Comparison of ENCODE assay signal across 16 cellular contexts in genomic region chr10:89591111-89591795, GRCh38. TPM values are rescaled to one million over a fixed set of nuclear protein-coding genes. Genes with fewer than 3 reads are reported as not detected.
DNase-seq lines count a peak whose midpoint lies in the region; ATAC-seq, FAIRE-seq and TF ChIP-seq lines count a peak whose summit lies in the region.
"Had no signal": no experiment of that assay in that cellular context is flagged by ENCODE, and none has a peak within 500 bp of the region (broad histone marks: within the 10 kb centered on the region; RNA-seq: fewer than 3 reads in every experiment).

No MANE protein-coding gene starts in this region.

- intact Hi-C loops in Right ventricle myocardium inferior (cut with DNase I) = loop anchor here (5.0 kb wide), 1 partner anchor 36 kb away; no protein-coding TSS in a partner anchor
- intact Hi-C loops in cardiac septum (cut with DNase I) = no loop called here
- intact Hi-C loops in lower lobe of right lung (cut with DNase I) = no loop called here
- intact Hi-C loops in naive thymus-derived CD4-positive, alpha-beta T cell (cut with micrococcal nuclease) = no loop called here

- H3K4me3 Mint-ChIP-seq in naive thymus-derived CD4-positive, alpha-beta T cell = no peak overlapping the region
- H3K4me3 Mint-ChIP-seq: activated CD8-positive, alpha-beta memory T cell treated with anti-CD3 and anti-CD28 coated beads, Interleukin-2, amount 10 ng/mL, durations not matched to agents 7 days and 5 days had no signal

- DNase-seq in Right ventricle myocardium inferior (ENCODE audit: missing footprints) = no peak
- DNase-seq in cardiac septum (ENCODE audit: low spot score) = no peak
- peak; percentile 7 for DNase-seq in epithelial cell of proximal tubule (ENCODE audit: low read depth)
- no peak for DNase-seq in lower lobe of right lung
- no peak for DNase-seq in RCC 7860 (ENCODE audit: low spot score)
- DNase-seq in naive thymus-derived CD4-positive, alpha-beta T cell = no peak
- DNase-seq in iPS-NIHi7 (ENCODE audit: extremely low spot score) = no peak
- DNase-seq: activated CD8-positive, alpha-beta memory T cell treated with anti-CD3 and anti-CD28 coated beads, Interleukin-2, amount 10 ng/mL, durations not matched to agents 7 days and 5 days; effector CD8-positive, alpha-beta T cell; GOT3; hypothalamus; transverse colon had no signal

- TF ChIP-seq CTCF in epithelial cell of proximal tubule (conservative IDR thresholded peaks at IDR 0.05; ENCODE audit: low read depth, low read length) (no peak), lower lobe of right lung (IDR thresholded peaks at IDR 0.05) (no peak)

- CTCF ChIA-PET in naive thymus-derived CD4-positive, alpha-beta T cell (lab: Charles Lee) = no interaction called here

- H3K27ac ChIP-seq in lower lobe of right lung = no peak overlapping the region
- no peak overlapping the region for H3K27ac ChIP-seq in naive thymus-derived CD4-positive, alpha-beta T cell (ENCODE audit: low read depth, low read length)

- no peak for FAIRE-seq in RCC 7860 (lab: Jason Lieb, UNC)
- FAIRE-seq: K562 had no signal

- H3K4me3 ChIP-seq in epithelial cell of proximal tubule (ENCODE audit: low read depth, low read length) = no peak overlapping the region
- H3K4me3 ChIP-seq in lower lobe of right lung = no peak overlapping the region
- H3K4me3 ChIP-seq in naive thymus-derived CD4-positive, alpha-beta T cell (ENCODE audit: low read length) = no peak overlapping the region
- H3K4me3 ChIP-seq: K562, transverse colon had no signal

- no peaks in the 10 kb centered on the region for H3K9me3 ChIP-seq in lower lobe of right lung
- H3K9me3 ChIP-seq in naive thymus-derived CD4-positive, alpha-beta T cell (ENCODE audit: control insufficient read depth in 2 of 3, low read length in 3 of 3) = no peaks in the 10 kb centered on the region
- H3K9me3 ChIP-seq: transverse colon had no signal

- no peaks in the 10 kb centered on the region for H3K9me3 Mint-ChIP-seq in naive thymus-derived CD4-positive, alpha-beta T cell
- H3K9me3 Mint-ChIP-seq: activated naive CD4-positive, alpha-beta T cell treated with anti-CD3 and anti-CD28 coated beads, Interleukin-2, amount 50 U/mL, for 72 hours had no signal

- peaks cover 0 to 6% (median 0%) of the 10 kb centered on the region in 7 donors for H3K4me1 Mint-ChIP-seq in naive thymus-derived CD4-positive, alpha-beta T cell

- no peaks in the 10 kb centered on the region for H3K4me1 ChIP-seq in lower lobe of right lung
- no peaks in the 10 kb centered on the region for H3K4me1 ChIP-seq in naive thymus-derived CD4-positive, alpha-beta T cell (ENCODE audit: control insufficient read depth in 2 of 2, insufficient read depth in 2 of 2, low read length in 2 of 2)
- H3K4me1 ChIP-seq: transverse colon had no signal

- peak; percentile 75 for ATAC-seq in Right ventricle myocardium inferior
- ATAC-seq in lower lobe of right lung = peak; percentile 29 to 47
- ATAC-seq in GM19023 (IDR thresholded peaks at IDR 0.05; ENCODE audit: unreplicated experiment) = no peak
- no peak for ATAC-seq in naive thymus-derived CD4-positive, alpha-beta T cell
- ATAC-seq: activated CD8-positive, alpha-beta memory T cell treated with anti-CD3 and anti-CD28 coated beads, Interleukin-2, amount 10 ng/mL, durations not matched to agents 7 days and 5 days; activated naive CD4-positive, alpha-beta T cell treated with anti-CD3 and anti-CD28 coated beads, Interleukin-2, amount 50 U/mL, for 72 hours; K562 had no signal

- no peaks in the 10 kb centered on the region for H3K27me3 ChIP-seq in lower lobe of right lung (ENCODE audit: low read depth)
- H3K27me3 ChIP-seq in naive thymus-derived CD4-positive, alpha-beta T cell (ENCODE audit: control insufficient read depth in 2 of 2, insufficient read depth in 2 of 2, low read length in 2 of 2) = no peaks in the 10 kb centered on the region
- H3K27me3 ChIP-seq: transverse colon had no signal

- no peaks in the 10 kb centered on the region for H3K36me3 ChIP-seq in lower lobe of right lung
- no peaks in the 10 kb centered on the region for H3K36me3 ChIP-seq in naive thymus-derived CD4-positive, alpha-beta T cell (ENCODE audit: control insufficient read depth in 2 of 3, insufficient read depth in 3 of 3, low read length in 3 of 3)

- peaks cover 0 to 23% (median 7%) of the 10 kb centered on the region in 5 donors for H3K36me3 Mint-ChIP-seq in naive thymus-derived CD4-positive, alpha-beta T cell
- H3K36me3 Mint-ChIP-seq: activated naive CD4-positive, alpha-beta T cell treated with anti-CD3 and anti-CD28 coated beads, Interleukin-2, amount 50 U/mL, for 72 hours had no signal

- POLR2A ChIA-PET in naive thymus-derived CD4-positive, alpha-beta T cell (lab: Charles Lee) = no interaction called here

- H3K27ac Mint-ChIP-seq in naive thymus-derived CD4-positive, alpha-beta T cell = no peak overlapping the region
- H3K27ac Mint-ChIP-seq: activated CD8-positive, alpha-beta memory T cell treated with anti-CD3 and anti-CD28 coated beads, Interleukin-2, amount 10 ng/mL, durations not matched to agents 7 days and 5 days; activated naive CD4-positive, alpha-beta T cell treated with anti-CD3 and anti-CD28 coated beads, Interleukin-2, amount 50 U/mL, for 72 hours had no signal

- no peaks in the 10 kb centered on the region for H3K27me3 Mint-ChIP-seq in naive thymus-derived CD4-positive, alpha-beta T cell
- H3K27me3 Mint-ChIP-seq: activated CD8-positive, alpha-beta memory T cell treated with anti-CD3 and anti-CD28 coated beads, Interleukin-2, amount 10 ng/mL, durations not matched to agents 7 days and 5 days had no signal

RNA-seq across cellular contexts. Expression of gene PANK1, which starts 53.8 kb away (rescaled TPM):
- total RNA-seq in Right ventricle myocardium inferior (19.0 TPM), cardiac septum (8.8 TPM), epithelial cell of proximal tubule (5.8 and 7.8 TPM in 2 replicates), lower lobe of right lung (8.2 TPM)
- total RNA-seq in naive thymus-derived CD4-positive, alpha-beta T cell = 1 to 10 TPM in 2 of 5 experiments, under 1 TPM in 3; 0.49 to 5.9 (median 0.98) TPM
- under 1 TPM; 0.24 to 0.95 TPM for polyA plus RNA-seq in naive thymus-derived CD4-positive, alpha-beta T cell

RNA-seq across cellular contexts. Expression of gene SLC16A12, which starts 55.9 kb away (rescaled TPM):
- 1.1 TPM for total RNA-seq in Right ventricle myocardium inferior
- total RNA-seq in cardiac septum = 3.1 TPM
- 1.2 and 3.7 TPM in 2 replicates for total RNA-seq in epithelial cell of proximal tubule
- 1.0 TPM for total RNA-seq in lower lobe of right lung
- not detected for total RNA-seq in naive thymus-derived CD4-positive, alpha-beta T cell
- not detected for polyA plus RNA-seq in naive thymus-derived CD4-positive, alpha-beta T cell
- total RNA-seq: activated CD8-positive, alpha-beta memory T cell treated with anti-CD3 and anti-CD28 coated beads, Interleukin-2, amount 10 ng/mL, durations not matched to agents 7 days and 5 days; activated naive CD4-positive, alpha-beta T cell treated with anti-CD3 and anti-CD28 coated beads, Interleukin-2, amount 50 U/mL, for 72 hours; K562; OCI-LY7 had no signal
- polyA plus RNA-seq: K562 had no signal

Comparison
In these comparisons a context has a peak if more than half of its experiments do, and no peak if none do; other contexts are left out.
1. ATAC-seq: peak in Right ventricle myocardium inferior (single experiment) and lower lobe of right lung (2 of 2); none in GM19023 (single experiment) and naive thymus-derived CD4-positive, alpha-beta T cell (single experiment).